Comparison of ENCODE assay signal across 2 cellular contexts in genomic region chr6:147226877-147227276, GRCh38.
A peak's percentile ranks its signal among the peaks of the same experiment; 100 is the strongest.
TF ChIP-seq lines count a peak whose summit lies in the region.

No MANE protein-coding gene starts in this region.

TF ChIP-seq in GM23338, 12 proteins besides CTCF, POLR2A, EP300 and RAD21 (continued from another document):
- no peak for TF ChIP-seq POLR2AphosphoS5 (IDR thresholded peaks at IDR 0.05; ENCODE audit: low read depth)
- no peak for TF ChIP-seq NANOG (IDR thresholded peaks at IDR 0.05; ENCODE audit: borderline replicate concordance)
- TF ChIP-seq JUNB (IDR thresholded peaks at IDR 0.05; ENCODE audit: unreplicated experiment) = no peak
- TF ChIP-seq ZNF462 (CRISPR knock-in tag; IDR thresholded peaks at IDR 0.05) = no peak
- no peak for TF ChIP-seq CREB1 (CRISPR knock-in tag; IDR thresholded peaks at IDR 0.05; ENCODE audit: low read depth)
- no peak for TF ChIP-seq ZNF331 (CRISPR knock-in tag; IDR thresholded peaks at IDR 0.05; ENCODE audit: low read depth)
- TF ChIP-seq REST (IDR thresholded peaks at IDR 0.05; ENCODE audit: unreplicated experiment) = no peak
- no peak for TF ChIP-seq STAT1 (IDR thresholded peaks at IDR 0.05; ENCODE audit: unreplicated experiment)
- no peak for TF ChIP-seq ETS1 (IDR thresholded peaks at IDR 0.05)
- no peak for TF ChIP-seq ZNF114 (CRISPR knock-in tag; IDR thresholded peaks at IDR 0.05)
- TF ChIP-seq EZH2phosphoT487 (IDR thresholded peaks at IDR 0.05; ENCODE audit: unreplicated experiment) = no peak

TF ChIP-seq in K562, 482 proteins besides CTCF, POLR2A, EP300 and RAD21:
- TF ChIP-seq OTX1 (CRISPR knock-in tag; IDR thresholded peaks at IDR 0.05) = 0 out of 2 replicates have a peak, but pooled peaks have one; percentile 21
- no peak for TF ChIP-seq KLF13 (tag; IDR thresholded peaks at IDR 0.05; ENCODE audit: borderline replicate concordance, low read depth)
- no peak for TF ChIP-seq HSF4 (CRISPR knock-in tag; IDR thresholded peaks at IDR 0.05; ENCODE audit: borderline replicate concordance)
- TF ChIP-seq, protein P1, sequence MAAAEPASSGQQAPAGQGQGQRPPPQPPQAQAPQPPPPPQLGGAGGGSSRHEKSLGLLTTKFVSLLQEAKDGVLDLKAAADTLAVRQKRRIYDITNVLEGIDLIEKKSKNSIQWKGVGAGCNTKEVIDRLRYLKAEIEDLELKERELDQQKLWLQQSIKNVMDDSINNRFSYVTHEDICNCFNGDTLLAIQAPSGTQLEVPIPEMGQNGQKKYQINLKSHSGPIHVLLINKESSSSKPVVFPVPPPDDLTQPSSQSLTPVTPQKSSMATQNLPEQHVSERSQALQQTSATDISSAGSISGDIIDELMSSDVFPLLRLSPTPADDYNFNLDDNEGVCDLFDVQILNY (CRISPR knock-in tag; IDR thresholded peaks at IDR 0.05) = no peak
- no peak for TF ChIP-seq NCOA6 (IDR thresholded peaks at IDR 0.05)
- no peak for TF ChIP-seq NFE2 (IDR thresholded peaks at IDR 0.05; ENCODE audit: low read depth)
- no peak for TF ChIP-seq C11orf30 (IDR thresholded peaks at IDR 0.05; ENCODE audit: low read depth)
- no peak for TF ChIP-seq GATAD2A (IDR thresholded peaks at IDR 0.05)
- TF ChIP-seq SAFB2 (IDR thresholded peaks at IDR 0.05; ENCODE audit: borderline replicate concordance, low read depth, low read length, severe bottlenecking) = no peak
- TF ChIP-seq ZNF324 (CRISPR knock-in tag; IDR thresholded peaks at IDR 0.05) = no peak
- no peak for TF ChIP-seq CBX1 (IDR thresholded peaks at IDR 0.05; ENCODE audit: low read depth)
- TF ChIP-seq, protein P2, sequence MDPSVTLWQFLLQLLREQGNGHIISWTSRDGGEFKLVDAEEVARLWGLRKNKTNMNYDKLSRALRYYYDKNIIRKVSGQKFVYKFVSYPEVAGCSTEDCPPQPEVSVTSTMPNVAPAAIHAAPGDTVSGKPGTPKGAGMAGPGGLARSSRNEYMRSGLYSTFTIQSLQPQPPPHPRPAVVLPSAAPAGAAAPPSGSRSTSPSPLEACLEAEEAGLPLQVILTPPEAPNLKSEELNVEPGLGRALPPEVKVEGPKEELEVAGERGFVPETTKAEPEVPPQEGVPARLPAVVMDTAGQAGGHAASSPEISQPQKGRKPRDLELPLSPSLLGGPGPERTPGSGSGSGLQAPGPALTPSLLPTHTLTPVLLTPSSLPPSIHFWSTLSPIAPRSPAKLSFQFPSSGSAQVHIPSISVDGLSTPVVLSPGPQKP (CRISPR knock-in tag; IDR thresholded peaks at IDR 0.05) = no peak
- no peak for TF ChIP-seq ZNF174 (CRISPR knock-in tag; IDR thresholded peaks at IDR 0.05)
- TF ChIP-seq ZNF146 (CRISPR knock-in tag; IDR thresholded peaks at IDR 0.05; ENCODE audit: unreplicated experiment) = no peak
- peak; percentile 82 for TF ChIP-seq THRB (CRISPR knock-in tag; conservative IDR thresholded peaks at IDR 0.05)
- TF ChIP-seq NFXL1 (CRISPR knock-in tag; IDR thresholded peaks at IDR 0.05) = no peak
- no peak for TF ChIP-seq TGIF2 (CRISPR knock-in tag; IDR thresholded peaks at IDR 0.05)
- TF ChIP-seq ZBTB2 (IDR thresholded peaks at IDR 0.05) = no peak
- no peak for TF ChIP-seq ZC3H4 (CRISPR knock-in tag; IDR thresholded peaks at IDR 0.05; ENCODE audit: borderline replicate concordance)
- TF ChIP-seq ZNF121 (CRISPR knock-in tag; conservative IDR thresholded peaks at IDR 0.05) = no peak
- no peak for TF ChIP-seq SMARCA5 (IDR thresholded peaks at IDR 0.05)
- TF ChIP-seq SMAD4 (CRISPR knock-in tag; conservative IDR thresholded peaks at IDR 0.05) = no peak
- TF ChIP-seq ZBTB17 (CRISPR knock-in tag; IDR thresholded peaks at IDR 0.05) = 0 out of 2 replicates have a peak, but pooled peaks have one; percentile 24
- TF ChIP-seq CEBPG (CRISPR knock-in tag; IDR thresholded peaks at IDR 0.05) = no peak
- no peak for TF ChIP-seq CEBPG (tag; conservative IDR thresholded peaks at IDR 0.05 in 1 of 2, IDR thresholded peaks at IDR 0.05 in 1 of 2)
- TF ChIP-seq NR3C1 (CRISPR knock-in tag; IDR thresholded peaks at IDR 0.05) = no peak
- no peak for TF ChIP-seq NFIC (IDR thresholded peaks at IDR 0.05)
- TF ChIP-seq ZNF778 (CRISPR knock-in tag; IDR thresholded peaks at IDR 0.05) = no peak
- TF ChIP-seq POLR2G (IDR thresholded peaks at IDR 0.05; ENCODE audit: low read depth, low read length) = peak; percentile 58
- no peak for TF ChIP-seq ZFX (CRISPR knock-in tag; IDR thresholded peaks at IDR 0.05)
- no peak for TF ChIP-seq CBX3 (IDR thresholded peaks at IDR 0.05; ENCODE audit: borderline replicate concordance in 1 of 2, low read length in 2 of 2)
- TF ChIP-seq, protein P3, sequence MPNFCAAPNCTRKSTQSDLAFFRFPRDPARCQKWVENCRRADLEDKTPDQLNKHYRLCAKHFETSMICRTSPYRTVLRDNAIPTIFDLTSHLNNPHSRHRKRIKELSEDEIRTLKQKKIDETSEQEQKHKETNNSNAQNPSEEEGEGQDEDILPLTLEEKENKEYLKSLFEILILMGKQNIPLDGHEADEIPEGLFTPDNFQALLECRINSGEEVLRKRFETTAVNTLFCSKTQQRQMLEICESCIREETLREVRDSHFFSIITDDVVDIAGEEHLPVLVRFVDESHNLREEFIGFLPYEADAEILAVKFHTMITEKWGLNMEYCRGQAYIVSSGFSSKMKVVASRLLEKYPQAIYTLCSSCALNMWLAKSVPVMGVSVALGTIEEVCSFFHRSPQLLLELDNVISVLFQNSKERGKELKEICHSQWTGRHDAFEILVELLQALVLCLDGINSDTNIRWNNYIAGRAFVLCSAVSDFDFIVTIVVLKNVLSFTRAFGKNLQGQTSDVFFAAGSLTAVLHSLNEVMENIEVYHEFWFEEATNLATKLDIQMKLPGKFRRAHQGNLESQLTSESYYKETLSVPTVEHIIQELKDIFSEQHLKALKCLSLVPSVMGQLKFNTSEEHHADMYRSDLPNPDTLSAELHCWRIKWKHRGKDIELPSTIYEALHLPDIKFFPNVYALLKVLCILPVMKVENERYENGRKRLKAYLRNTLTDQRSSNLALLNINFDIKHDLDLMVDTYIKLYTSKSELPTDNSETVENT (CRISPR knock-in tag; IDR thresholded peaks at IDR 0.05) = no peak
- TF ChIP-seq, protein P4, sequence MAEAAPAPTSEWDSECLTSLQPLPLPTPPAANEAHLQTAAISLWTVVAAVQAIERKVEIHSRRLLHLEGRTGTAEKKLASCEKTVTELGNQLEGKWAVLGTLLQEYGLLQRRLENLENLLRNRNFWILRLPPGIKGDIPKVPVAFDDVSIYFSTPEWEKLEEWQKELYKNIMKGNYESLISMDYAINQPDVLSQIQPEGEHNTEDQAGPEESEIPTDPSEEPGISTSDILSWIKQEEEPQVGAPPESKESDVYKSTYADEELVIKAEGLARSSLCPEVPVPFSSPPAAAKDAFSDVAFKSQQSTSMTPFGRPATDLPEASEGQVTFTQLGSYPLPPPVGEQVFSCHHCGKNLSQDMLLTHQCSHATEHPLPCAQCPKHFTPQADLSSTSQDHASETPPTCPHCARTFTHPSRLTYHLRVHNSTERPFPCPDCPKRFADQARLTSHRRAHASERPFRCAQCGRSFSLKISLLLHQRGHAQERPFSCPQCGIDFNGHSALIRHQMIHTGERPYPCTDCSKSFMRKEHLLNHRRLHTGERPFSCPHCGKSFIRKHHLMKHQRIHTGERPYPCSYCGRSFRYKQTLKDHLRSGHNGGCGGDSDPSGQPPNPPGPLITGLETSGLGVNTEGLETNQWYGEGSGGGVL (CRISPR knock-in tag; IDR thresholded peaks at IDR 0.05) = no peak
- TF ChIP-seq KHSRP (IDR thresholded peaks at IDR 0.05) = no peak
- TF ChIP-seq GTF2B (IDR thresholded peaks at IDR 0.05; ENCODE audit: extremely low read depth, insufficient read length) = no peak
- peak; percentile 67 for TF ChIP-seq RBM22 (IDR thresholded peaks at IDR 0.05; ENCODE audit: low read depth, low read length, poor library complexity, severe bottlenecking)
- TF ChIP-seq XRCC5 (IDR thresholded peaks at IDR 0.05; ENCODE audit: low read depth, low read length) = no peak
- no peak for TF ChIP-seq ELK3 (CRISPR knock-in tag; IDR thresholded peaks at IDR 0.05)
- peak; percentile 15; the same call in 1 of the 2 replicates for TF ChIP-seq PML (IDR thresholded peaks at IDR 0.05; ENCODE audit: low read length)
- TF ChIP-seq, protein P5, sequence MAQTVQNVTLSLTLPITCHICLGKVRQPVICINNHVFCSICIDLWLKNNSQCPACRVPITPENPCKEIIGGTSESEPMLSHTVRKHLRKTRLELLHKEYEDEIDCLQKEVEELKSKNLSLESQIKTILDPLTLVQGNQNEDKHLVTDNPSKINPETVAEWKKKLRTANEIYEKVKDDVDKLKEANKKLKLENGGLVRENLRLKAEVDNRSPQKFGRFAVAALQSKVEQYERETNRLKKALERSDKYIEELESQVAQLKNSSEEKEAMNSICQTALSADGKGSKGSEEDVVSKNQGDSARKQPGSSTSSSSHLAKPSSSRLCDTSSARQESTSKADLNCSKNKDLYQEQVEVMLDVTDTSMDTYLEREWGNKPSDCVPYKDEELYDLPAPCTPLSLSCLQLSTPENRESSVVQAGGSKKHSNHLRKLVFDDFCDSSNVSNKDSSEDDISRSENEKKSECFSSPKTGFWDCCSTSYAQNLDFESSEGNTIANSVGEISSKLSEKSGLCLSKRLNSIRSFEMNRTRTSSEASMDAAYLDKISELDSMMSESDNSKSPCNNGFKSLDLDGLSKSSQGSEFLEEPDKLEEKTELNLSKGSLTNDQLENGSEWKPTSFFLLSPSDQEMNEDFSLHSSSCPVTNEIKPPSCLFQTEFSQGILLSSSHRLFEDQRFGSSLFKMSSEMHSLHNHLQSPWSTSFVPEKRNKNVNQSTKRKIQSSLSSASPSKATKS (CRISPR knock-in tag; IDR thresholded peaks at IDR 0.05) = no peak
- no peak for TF ChIP-seq RUNX1 (IDR thresholded peaks at IDR 0.05; ENCODE audit: low read depth)
- TF ChIP-seq BCLAF1 (IDR thresholded peaks at IDR 0.05; ENCODE audit: borderline replicate concordance in 1 of 2, control insufficient read depth in 1 of 2, low read depth in 2 of 2, low read length in 1 of 2) = 0 out of 4 replicates have a peak, but pooled peaks of 1 of the 2 experiments have one; percentile 20
- no peak for TF ChIP-seq IRF2 (CRISPR knock-in tag; IDR thresholded peaks at IDR 0.05)
- TF ChIP-seq MEIS2 (IDR thresholded peaks at IDR 0.05; ENCODE audit: partially characterized antibody) = no peak
